8 cellular contexts compared by ENCODE assay signal in genomic region chr13:44437356-44438233, GRCh38.
DNase-seq lines count a peak whose midpoint lies in the region; ATAC-seq, FAIRE-seq and TF ChIP-seq lines count a peak whose summit lies in the region.

No MANE protein-coding gene starts in this region.

- H4K20me1 ChIP-seq in K562 (replicated peaks; ENCODE audit: control insufficient read depth, insufficient read depth, low read length), result no peaks in the 10 kb centered on the region

- peaks cover 22% of the 10 kb centered on the region for H3K79me2 ChIP-seq in ACC112 (ENCODE audit: control insufficient read depth, insufficient read depth, low read length, unreplicated experiment)
- H3K79me2 ChIP-seq in K562 (ENCODE audit: control insufficient read depth, insufficient read depth, low read length), result peaks cover 19% of the 10 kb centered on the region

- H3K27ac ChIP-seq in ACC112 (ENCODE audit: low read depth, low read length) (peak overlapping the region; percentile 78), K562 (ENCODE audit: extremely low read depth, low read depth, low read length) (peak overlapping the region; percentile 72; the same call in 1 of the 3 replicates), stomach smooth muscle (ENCODE audit: low read length) (peak overlapping the region; percentile 69)

- H2AFZ ChIP-seq in ACC112 (ENCODE audit: low read length, unreplicated experiment) (peak overlapping the region; percentile 26), K562 (ENCODE audit: low read depth, low read length) (peak overlapping the region; percentile 76)

- no TSS peak for BruUV-seq in K562 (replicated peaks; lab: Mats Ljungman, UMichigan)

- DNase-seq in NCI-H446 (lab: John Stamatoyannopoulos, UW) (peak; percentile 42 to 61), K562 (ENCODE audit: extremely low read depth in 1 of 4, low spot score in 3 of 4) (peak in 1 of 4 experiments; percentile 30), HPDE6-E6E7 (ENCODE audit: extremely low spot score) (no peak)
- DNase-seq in stimulated activated CD4-positive, alpha-beta T cell treated with anti-CD3 and anti-CD28 coated beads, Interleukin-4, amount 100 ng/mL, for 1 hour, result no peak

- peak; percentile 23 for FAIRE-seq in K562 (lab: Jason Lieb, UNC)
- FAIRE-seq in islet of Langerhans (lab: Jason Lieb, UNC), result peak; percentile 100

- no peak for TF ChIP-seq POLR2A in K562 (conservative IDR thresholded peaks at IDR 0.05)

- H3K36me3 ChIP-seq in ACC112 (ENCODE audit: insufficient read depth, low read length), result peaks cover 17% of the 10 kb centered on the region
- peaks cover 15% of the 10 kb centered on the region; the same call in 2 of the 3 replicates for H3K36me3 ChIP-seq in K562 (ENCODE audit: control insufficient read depth, insufficient read depth, low read length)
- peaks cover 14 to 17% of the 10 kb centered on the region in 2 donors for H3K36me3 ChIP-seq in stomach smooth muscle (ENCODE audit: control insufficient read depth in 2 of 2, insufficient read depth in 2 of 2, low read length in 2 of 2)

- TF ChIP-seq EP300 in K562 (IDR thresholded peaks at IDR 0.05; ENCODE audit: low read length), result no peak

- TF ChIP-seq RAD21 in K562 (CRISPR knock-in tag; conservative IDR thresholded peaks at IDR 0.05 in 1 of 2, IDR thresholded peaks at IDR 0.05 in 1 of 2), result peak; percentile 63 to 77

- peak overlapping the region; percentile 82 for H3K4me3 ChIP-seq in ACC112 (ENCODE audit: low read depth, low read length)
- H3K4me3 ChIP-seq in K562, result peak overlapping the region; percentile 55
- H3K4me3 ChIP-seq in stomach smooth muscle (ENCODE audit: low read length in 2 of 2), result peak overlapping the region; percentile 71 to 98

- intact Hi-C loops in K562 (cut with micrococcal nuclease), result loop anchor here (1.0 to 10.0 kb wide), 7 partner anchors 50 to 533 kb away; no protein-coding TSS in a partner anchor

- H3K9me3 ChIP-seq in K562 (replicated peaks; ENCODE audit: control insufficient read depth, insufficient read depth, low read depth, low read length) (no peaks in the 10 kb centered on the region), stomach smooth muscle (ENCODE audit: control insufficient read depth in 2 of 2, low read length in 2 of 2) (no peaks in the 10 kb centered on the region)

- WGBS in K562 (ENCODE audit: insufficient coverage, low coverage, missing lambda C conversion rate), result 0% methylated on average over 5 of the region's 5 CpGs

- H3K4me1 ChIP-seq in ACC112 (ENCODE audit: control insufficient read depth, insufficient read depth, low read length, unreplicated experiment) (peaks cover 26% of the 10 kb centered on the region), K562 (replicated peaks in 1 of 2; ENCODE audit: control insufficient read depth in 2 of 2, insufficient read depth in 2 of 2, low read length in 2 of 2) (peaks cover 7 to 8% of the 10 kb centered on the region in 2 experiments; a peak in 3 of 5 replicates), stomach smooth muscle (ENCODE audit: control insufficient read depth, insufficient read depth, low read length) (peaks cover 21% of the 10 kb centered on the region)

- no peaks in the 10 kb centered on the region for H3K9me1 ChIP-seq in K562 (ENCODE audit: control insufficient read depth, insufficient read depth, low read length)

- peak overlapping the region; percentile 80 for H3K4me2 ChIP-seq in K562 (ENCODE audit: insufficient read depth, low read length)

- CTCF ChIA-PET in K562 (lab: Yijun Ruan, JAX; ENCODE audit: low intra/inter-chr PET ratio), result interaction anchor here (0.9 to 2.6 kb wide), 4 partner anchors 34 to 529 kb away, joined by 3 to 24 read pairs (median 12); no protein-coding TSS in a partner anchor

- TF ChIP-seq CTCF in GM12872 (IDR thresholded peaks at IDR 0.05; ENCODE audit: insufficient read depth, low read depth, low read length) (0 out of 3 replicates have a peak, but pooled peaks have one; percentile 11), K562 (IDR thresholded peaks at IDR 0.05 in 2 of 3, conservative IDR thresholded peaks at IDR 0.05 in 1 of 3; ENCODE audit: insufficient read depth in 2 of 3, low read depth in 1 of 3, low read length in 3 of 3) (peak; percentile 10 to 61 (median 28); a peak in 3 of 6 replicates)

- POLR2A ChIA-PET in K562 (lab: Yijun Ruan, JAX), result interaction anchor here (0.6 to 1.1 kb wide), 7 partner anchors 13 to 536 kb away, joined by 3 to 4 read pairs (median 3); no protein-coding TSS in a partner anchor

- ATAC-seq in K562, result peak; percentile 26; the same call in 1 of the 3 replicates

- H3K27me3 ChIP-seq in ACC112 (ENCODE audit: insufficient read depth, low read length), result no peaks in the 10 kb centered on the region
- H3K27me3 ChIP-seq in K562 (ENCODE audit: control insufficient read depth in 2 of 2, insufficient read depth in 2 of 2, low read length in 2 of 2), result no peaks in the 10 kb centered on the region
- H3K27me3 ChIP-seq in stomach smooth muscle (ENCODE audit: control insufficient read depth in 1 of 2, insufficient read depth in 2 of 2, low read length in 2 of 2), result no peaks in the 10 kb centered on the region

- H3K9ac ChIP-seq in K562 (ENCODE audit: insufficient read depth in 1 of 2, low read depth in 2 of 2, low read length in 2 of 2) (0 out of 4 replicates have a peak overlapping the region, but pooled peaks of 1 of the 2 experiments have one; percentile 53), stomach smooth muscle (ENCODE audit: low read length in 2 of 2) (peak overlapping the region; percentile 70 to 71)

- in situ Hi-C loops in K562 (cut with MboI), result loop anchor here (5.0 kb wide), 1 partner anchor 200 kb away; no protein-coding TSS in a partner anchor

TF ChIP-seq in K562, 482 proteins besides CTCF, POLR2A, EP300 and RAD21:
- TF ChIP-seq DEAF1 (CRISPR knock-in tag; IDR thresholded peaks at IDR 0.05) (peak; percentile 57; the same call in 1 of the 2 replicates), THAP12 (CRISPR knock-in tag; IDR thresholded peaks at IDR 0.05) (no peak), NRF1 (conservative IDR thresholded peaks at IDR 0.05 in 1 of 2, IDR thresholded peaks at IDR 0.05 in 1 of 2) (0 out of 4 replicates have a peak, but pooled peaks of 1 of the 2 experiments have one; percentile 7), HMBOX1 (IDR thresholded peaks at IDR 0.05) (0 out of 2 replicates have a peak, but pooled peaks have one; percentile 13)

Comparison
In these comparisons a context has a peak if more than half of its experiments do, and no peak if none do; other contexts are left out.
1. DNase-seq: peak in NCI-H446 (2 of 2); none in HPDE6-E6E7 (single experiment) and stimulated activated CD4-positive, alpha-beta T cell treated with anti-CD3 and anti-CD28 coated beads, Interleukin-4, amount 100 ng/mL, for 1 hour (single experiment).
2. Peak in every context shown above with its lines, with median percentiles within 50 percentile points of each other: H3K27ac ChIP-seq and H3K4me3 ChIP-seq.